7 cellular contexts compared by ENCODE assay signal in genomic region chr2:145158051-145158586, GRCh38.
A peak's percentile ranks its signal among the peaks of the same experiment; 100 is the strongest.
DNase-seq lines count a peak whose midpoint lies in the region; ATAC-seq and TF ChIP-seq lines count a peak whose summit lies in the region.

No MANE protein-coding gene starts in this region.

- H3K4me3 ChIP-seq in brain microvascular endothelial cell (ENCODE audit: low read depth, low read length) (no peak overlapping the region), right lobe of liver (no peak overlapping the region), upper lobe of right lung (no peak overlapping the region)

- intact Hi-C loops in right lobe of liver (cut with DNase I), result no loop called here
- intact Hi-C loops in upper lobe of right lung (cut with DNase I), result no loop called here

- no peak for TF ChIP-seq POLR2A in right lobe of liver (IDR thresholded peaks at IDR 0.05)

- H3K36me3 ChIP-seq in brain microvascular endothelial cell (replicated peaks) (no peaks in the 10 kb centered on the region), right lobe of liver (no peaks in the 10 kb centered on the region), upper lobe of right lung (no peaks in the 10 kb centered on the region)

- TF ChIP-seq CTCF in brain microvascular endothelial cell (IDR thresholded peaks at IDR 0.05; ENCODE audit: low read depth, low read length, missing control alignments) (no peak), right lobe of liver (IDR thresholded peaks at IDR 0.05) (no peak), upper lobe of right lung (IDR thresholded peaks at IDR 0.05) (no peak)

- in situ Hi-C loops in KBM-7 (cut with MboI; ENCODE audit: low pct_unique_long_range_greater_than_20kb, low sequenced_read_pairs), result no loop called here
- in situ Hi-C loops in brain microvascular endothelial cell (cut with HindIII; ENCODE audit: low pct_ligation_motif_present, low sequenced_read_pairs), result no loop called here

- H3K9me3 ChIP-seq in right lobe of liver (no peaks in the 10 kb centered on the region), upper lobe of right lung (no peaks in the 10 kb centered on the region)

- DNase-seq in KBM-7 (peak; percentile 19), brain microvascular endothelial cell (peak; percentile 84), right lobe of liver (peak in 2 of 3 donors; percentile 20 to 47), upper lobe of right lung (peak; percentile 57), T1000 (lab: John Stamatoyannopoulos, UW) (no peak)

- no peaks in the 10 kb centered on the region for H3K4me1 ChIP-seq in right lobe of liver
- H3K4me1 ChIP-seq in upper lobe of right lung, result peaks cover 11% of the 10 kb centered on the region

- H3K27ac ChIP-seq in brain microvascular endothelial cell (peak overlapping the region; percentile 55), right lobe of liver (no peak overlapping the region), upper lobe of right lung (peak overlapping the region; percentile 53)

- peak; percentile 78 to 91 (median 86) for ATAC-seq in right lobe of liver
- ATAC-seq in upper lobe of right lung, result peak; percentile 86
- no peak for ATAC-seq in GM18502 (IDR thresholded peaks at IDR 0.05; ENCODE audit: poor library complexity, unreplicated experiment)
- no peak for ATAC-seq in GM21529 (IDR thresholded peaks at IDR 0.05; ENCODE audit: unreplicated experiment)

- 14% methylated on average over 2 of the region's 2 CpGs for WGBS in right lobe of liver (ENCODE audit: insufficient coverage, low coverage, low lambda C conversion rate, missing lambda C conversion rate)

- H3K27me3 ChIP-seq in brain microvascular endothelial cell (replicated peaks), result no peaks in the 10 kb centered on the region
- H3K27me3 ChIP-seq in right lobe of liver, result no peaks in the 10 kb centered on the region
- H3K27me3 ChIP-seq in upper lobe of right lung, result no peaks in the 10 kb centered on the region

Comparison
In these comparisons a context has a peak if more than half of its experiments do, and no peak if none do; other contexts are left out.
1. H3K27ac ChIP-seq: peak in brain microvascular endothelial cell (single experiment) and upper lobe of right lung (single experiment); none in right lobe of liver (0 of 3).
2. ATAC-seq: peak in right lobe of liver (4 of 4) and upper lobe of right lung (single experiment); none in GM18502 (single experiment) and GM21529 (single experiment).